In the genomic region with DNA sequence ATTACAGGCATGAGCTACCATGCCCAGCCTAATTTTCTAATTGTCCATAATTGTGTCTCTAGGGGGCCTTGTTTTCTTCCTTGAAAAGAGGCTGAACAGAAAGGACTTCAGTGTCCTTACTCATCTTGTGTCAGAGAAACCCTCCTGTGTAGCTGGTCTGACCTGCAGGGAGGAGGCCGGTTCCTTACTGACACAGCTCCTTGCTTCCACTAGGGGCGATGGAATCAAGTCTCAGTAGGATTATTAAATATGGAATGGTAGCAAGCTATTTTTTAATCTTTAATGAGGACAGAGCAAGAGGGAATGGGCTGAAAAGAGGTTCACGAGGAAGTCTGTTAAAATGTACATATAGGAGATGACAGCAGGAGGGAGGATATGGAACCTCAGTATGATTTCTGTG, we compare ENCODE assay signal across 15 cellular contexts. TPM values are rescaled to one million over a fixed set of nuclear protein-coding genes. Genes with fewer than 3 reads are reported as not detected.
A peak's percentile ranks its signal among the peaks of the same experiment; 100 is the strongest.
DNase-seq lines count a peak whose midpoint lies in the region; ATAC-seq and TF ChIP-seq lines count a peak whose summit lies in the region.
"Had no signal": no experiment of that assay in that cellular context is flagged by ENCODE, and none has a peak within 500 bp of the region (broad histone marks: within the 10 kb centered on the region; RNA-seq: fewer than 3 reads in every experiment).

No MANE protein-coding gene starts in this region.

- peaks cover 12% of the 10 kb centered on the region for H3K36me3 Mint-ChIP-seq in progenitor cell of endocrine pancreas (ENCODE audit: insufficient read depth)

- H3K4me1 Mint-ChIP-seq in progenitor cell of endocrine pancreas (ENCODE audit: low read depth), result peaks cover 3% of the 10 kb centered on the region

- no peak for TF ChIP-seq EP300 in sigmoid colon (IDR thresholded peaks at IDR 0.05)

- peaks cover 67% of the 10 kb centered on the region for H3K36me3 ChIP-seq in OCI-LY7 (ENCODE audit: insufficient read depth, low read length)
- H3K36me3 ChIP-seq in sigmoid colon, result peaks cover 0 to 69% (median 5%) of the 10 kb centered on the region in 4 donors

- no peak overlapping the region for H3K4me3 Mint-ChIP-seq in progenitor cell of endocrine pancreas (ENCODE audit: low read depth)

- no peaks in the 10 kb centered on the region for H3K9me3 Mint-ChIP-seq in progenitor cell of endocrine pancreas (ENCODE audit: low read depth)

- POLR2A ChIA-PET in OCI-LY7 (lab: Charles Lee), result interaction anchor here (1.0 kb wide), 1 partner anchor 10 kb away, joined by 5 read pairs; no protein-coding TSS in a partner anchor

- no peak overlapping the region for H3K27ac ChIP-seq in OCI-LY7 (ENCODE audit: low read depth, low read length, poor library complexity, severe bottlenecking)
- no peak overlapping the region for H3K27ac ChIP-seq in sigmoid colon
- H3K27ac ChIP-seq: tibial artery had no signal

- TF ChIP-seq CTCF in OCI-LY7 (conservative IDR thresholded peaks at IDR 0.05; ENCODE audit: low read length) (peak; percentile 32; the same call in 1 of the 2 replicates), choroid plexus epithelial cell (conservative IDR thresholded peaks at IDR 0.05; ENCODE audit: low read depth, low read length) (peak; percentile 59), progenitor cell of endocrine pancreas (IDR thresholded peaks at IDR 0.05; ENCODE audit: unreplicated experiment) (peak; percentile 23), sigmoid colon (IDR thresholded peaks at IDR 0.05) (no peak)

- H3K4me1 ChIP-seq in OCI-LY7 (ENCODE audit: insufficient read depth, low read length, poor library complexity, severe bottlenecking) (no peaks in the 10 kb centered on the region), sigmoid colon (no peaks in the 10 kb centered on the region)
- H3K4me1 ChIP-seq: tibial artery had no signal

- no peaks in the 10 kb centered on the region for H4K20me1 ChIP-seq in OCI-LY7 (ENCODE audit: insufficient read depth, low read length)

- DNase-seq in NCI-H82 (lab: John Stamatoyannopoulos, UW) (peak; percentile 30), NCI-H82 treated with DMSO at 0.1 percent for 48 hours (lab: John Stamatoyannopoulos, UW; ENCODE audit: unreplicated experiment) (no peak), OCI-LY7 (ENCODE audit: low spot score) (no peak), choroid plexus epithelial cell (ENCODE audit: low read depth) (peak; percentile 55), progenitor cell of endocrine pancreas (ENCODE audit: low spot score, unreplicated experiment) (no peak), sigmoid colon (no peak), epidermal melanocyte (ENCODE audit: insufficient read length, low spot score) (no peak)
- DNase-seq: ACHN; activated effector memory CD4-positive, alpha-beta T cell treated with anti-CD3 and anti-CD28 coated beads, Interleukin-2, amount 50 U/mL, for 16 hours; esophagus squamous epithelium; NCI-H1436 treated with DMSO at 0.1 percent for 48 hours; NCI-H774; tibial artery had no signal

- no peaks in the 10 kb centered on the region for H3K79me2 ChIP-seq in OCI-LY7 (ENCODE audit: insufficient read depth, low read depth, low read length)

- no peaks in the 10 kb centered on the region for H3K9me2 ChIP-seq in OCI-LY7 (ENCODE audit: insufficient read depth, low read length)

- H3K27ac Mint-ChIP-seq in progenitor cell of endocrine pancreas, result no peak overlapping the region

- CTCF ChIA-PET in OCI-LY7 (lab: Charles Lee; ENCODE audit: unreplicated experiment), result no interaction called here

- no peak for TF ChIP-seq POLR2A in sigmoid colon (IDR thresholded peaks at IDR 0.05)

- ATAC-seq in GM19395 (IDR thresholded peaks at IDR 0.05; ENCODE audit: unreplicated experiment), result no peak

- no peak overlapping the region for H2AFZ ChIP-seq in OCI-LY7 (ENCODE audit: low read length)

- no peak overlapping the region for H3K4me3 ChIP-seq in OCI-LY7 (ENCODE audit: low read depth, low read length, poor library complexity, severe bottlenecking)
- H3K4me3 ChIP-seq in choroid plexus epithelial cell (ENCODE audit: low read depth, low read length), result no peak overlapping the region
- no peak overlapping the region for H3K4me3 ChIP-seq in sigmoid colon
- H3K4me3 ChIP-seq: esophagus squamous epithelium, tibial artery had no signal

- BruUV-seq in OCI-LY7 (replicated peaks; lab: Mats Ljungman, UMichigan), result no TSS peak

- H3K27me3 Mint-ChIP-seq in progenitor cell of endocrine pancreas, result no peaks in the 10 kb centered on the region

- 77 to 86% methylated on average over 3 of the region's 3 CpGs for WGBS in sigmoid colon, 2 donors

- no peaks in the 10 kb centered on the region for H3K9me3 ChIP-seq in OCI-LY7 (ENCODE audit: low read length)
- no peaks in the 10 kb centered on the region for H3K9me3 ChIP-seq in sigmoid colon
- H3K9me3 ChIP-seq: esophagus squamous epithelium, tibial artery had no signal

- no peaks in the 10 kb centered on the region for H3K27me3 ChIP-seq in sigmoid colon
- H3K27me3 ChIP-seq: esophagus squamous epithelium, tibial artery had no signal

- intact Hi-C loops in OCI-LY7 (cut with micrococcal nuclease; ENCODE audit: unreplicated experiment) (no loop called here), sigmoid colon (cut with DNase I) (no loop called here)

- H3K4me2 ChIP-seq in OCI-LY7 (ENCODE audit: low read length), result no peak overlapping the region

RNA-seq across cellular contexts. Expression of a gene that starts 8.6 kb away (rescaled TPM):
- total RNA-seq in OCI-LY7 (2014; rRNA removed; shearing (Covaris generic)), result 27.8 and 44.3 TPM in 2 replicates
- total RNA-seq in OCI-LY7 (2022) (74.5 and 84.4 TPM in 2 replicates), progenitor cell of endocrine pancreas (65.7 and 68.2 TPM in 2 replicates), sigmoid colon (10 to 100 TPM in 3 of 4 donors, 1 to 10 TPM in 1; 9.6 to 25.2 (median 15.6) TPM)
- polyA plus RNA-seq in sigmoid colon, result 100 to 1,000 TPM in 1 of 3 donors, 10 to 100 TPM in 2; 24.5 to 122 (median 26.4) TPM

RNA-seq across cellular contexts. Expression of a gene that starts 15.3 kb away (rescaled TPM):
- not detected in 2 replicates for total RNA-seq in OCI-LY7 (2014; rRNA removed; shearing (Covaris generic))
- not detected in 2 replicates for total RNA-seq in OCI-LY7 (2022)
- total RNA-seq in progenitor cell of endocrine pancreas, result not detected in 2 replicates
- not detected for total RNA-seq in sigmoid colon
- polyA plus RNA-seq in sigmoid colon, result under 1 TPM in 1 of 3 donors, not detected in 2; 0.01 TPM
- total RNA-seq: bronchial epithelial cell, esophagus squamous epithelium had no signal

RNA-seq across cellular contexts. Expression of a gene that starts 15.4 kb away (rescaled TPM):
- 115 and 191 TPM in 2 replicates for total RNA-seq in OCI-LY7 (2014; rRNA removed; shearing (Covaris generic))
- total RNA-seq in OCI-LY7 (2022) (125 and 130 TPM in 2 replicates), progenitor cell of endocrine pancreas (134 and 139 TPM in 2 replicates), sigmoid colon (100 to 1,000 TPM in 3 of 4 donors, 10 to 100 TPM in 1; 67.6 to 160 (median 118) TPM)
- 100 to 1,000 TPM; 245 to 532 (median 425) TPM for polyA plus RNA-seq in sigmoid colon

RNA-seq across cellular contexts. Expression of a gene that starts 20.8 kb away (rescaled TPM):
- 8.9 and 11.5 TPM in 2 replicates for total RNA-seq in OCI-LY7 (2014; rRNA removed; shearing (Covaris generic))
- 14.9 and 16.1 TPM in 2 replicates for total RNA-seq in OCI-LY7 (2022)
- 28.7 and 30.9 TPM in 2 replicates for total RNA-seq in progenitor cell of endocrine pancreas
- total RNA-seq in sigmoid colon, result 10 to 100 TPM; 14.3 to 22.7 (median 20.0) TPM
- polyA plus RNA-seq in sigmoid colon, result 10 to 100 TPM in 1 of 3 donors, 1 to 10 TPM in 2; 1.4 to 10.1 (median 2.4) TPM

Comparison
In these comparisons a context has a peak if more than half of its experiments do, and no peak if none do; other contexts are left out.
1. DNase-seq: peak in NCI-H82 (single experiment) and choroid plexus epithelial cell (single experiment); none in NCI-H82 treated with DMSO at 0.1 percent for 48 hours (single experiment), OCI-LY7 (single experiment), progenitor cell of endocrine pancreas (single experiment), sigmoid colon (single experiment) and epidermal melanocyte (single experiment).
2. CTCF ChIP-seq: peak in OCI-LY7 (single experiment), choroid plexus epithelial cell (single experiment) and progenitor cell of endocrine pancreas (single experiment); none in sigmoid colon (0 of 4).